In the genomic region with DNA sequence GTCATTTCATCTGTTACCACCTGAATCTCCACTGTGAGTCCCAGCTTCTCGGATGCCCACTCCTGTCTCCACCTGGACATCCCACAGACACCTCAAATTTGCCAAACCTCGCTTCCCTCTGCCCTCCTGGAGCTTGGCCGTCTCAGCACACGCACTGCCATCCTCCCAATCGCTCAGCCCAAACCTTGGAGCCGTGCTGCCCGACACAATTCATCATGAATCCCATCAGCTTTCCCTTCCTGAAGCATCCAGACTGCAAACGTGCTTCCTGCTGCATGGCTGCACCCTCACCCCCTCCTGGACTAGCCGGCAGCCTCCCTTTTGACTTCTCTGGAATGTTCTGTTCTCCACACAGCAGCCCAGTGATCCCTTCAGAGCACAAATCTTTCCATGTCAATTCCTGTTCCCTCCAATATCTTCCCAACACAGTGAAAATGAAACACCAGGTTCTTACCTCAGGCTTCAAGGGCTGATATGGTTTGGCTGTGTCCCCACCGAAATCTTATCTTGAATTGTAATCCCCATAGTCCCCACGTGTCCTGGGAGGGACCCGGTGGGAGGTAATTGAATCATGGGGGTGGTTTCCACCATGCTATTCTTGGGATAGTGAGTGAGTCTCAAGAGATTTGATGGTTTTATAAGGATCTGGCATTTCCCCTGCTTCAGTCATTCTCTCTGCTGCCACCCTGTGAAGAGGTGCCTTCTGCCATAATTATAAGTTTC, we compare ENCODE assay signal across 1 cellular context.
TF ChIP-seq lines count a peak whose summit lies in the region.

No MANE protein-coding gene starts in this region.

TF ChIP-seq in IMR-90, 13 proteins besides CTCF, POLR2A, EP300 and RAD21:
- TF ChIP-seq MAFK (IDR thresholded peaks at IDR 0.05; ENCODE audit: low read depth, low read length), result no peak
- no peak for TF ChIP-seq RCOR1 (IDR thresholded peaks at IDR 0.05; ENCODE audit: insufficient replicate concordance, low read length)
- no peak for TF ChIP-seq CHD1 (IDR thresholded peaks at IDR 0.05; ENCODE audit: low read depth, low read length)
- TF ChIP-seq RFX5 (IDR thresholded peaks at IDR 0.05; ENCODE audit: low read depth, low read length), result no peak
- TF ChIP-seq USF2 (IDR thresholded peaks at IDR 0.05; ENCODE audit: low read depth, low read length), result no peak
- TF ChIP-seq, protein P1, sequence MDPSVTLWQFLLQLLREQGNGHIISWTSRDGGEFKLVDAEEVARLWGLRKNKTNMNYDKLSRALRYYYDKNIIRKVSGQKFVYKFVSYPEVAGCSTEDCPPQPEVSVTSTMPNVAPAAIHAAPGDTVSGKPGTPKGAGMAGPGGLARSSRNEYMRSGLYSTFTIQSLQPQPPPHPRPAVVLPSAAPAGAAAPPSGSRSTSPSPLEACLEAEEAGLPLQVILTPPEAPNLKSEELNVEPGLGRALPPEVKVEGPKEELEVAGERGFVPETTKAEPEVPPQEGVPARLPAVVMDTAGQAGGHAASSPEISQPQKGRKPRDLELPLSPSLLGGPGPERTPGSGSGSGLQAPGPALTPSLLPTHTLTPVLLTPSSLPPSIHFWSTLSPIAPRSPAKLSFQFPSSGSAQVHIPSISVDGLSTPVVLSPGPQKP (IDR thresholded peaks at IDR 0.05; ENCODE audit: borderline replicate concordance, low read depth, low read length), result no peak
- no peak for TF ChIP-seq FOS (IDR thresholded peaks at IDR 0.05; ENCODE audit: low read depth, low read length)
- no peak for TF ChIP-seq BHLHE40 (IDR thresholded peaks at IDR 0.05; ENCODE audit: low read depth, low read length)
- TF ChIP-seq NFE2L2 (IDR thresholded peaks at IDR 0.05; ENCODE audit: low read depth, low read length), result no peak
- TF ChIP-seq MXI1 (IDR thresholded peaks at IDR 0.05; ENCODE audit: borderline replicate concordance, low read depth, low read length), result no peak
- TF ChIP-seq CEBPB (IDR thresholded peaks at IDR 0.05; ENCODE audit: low read depth, low read length), result no peak
- TF ChIP-seq MAZ (IDR thresholded peaks at IDR 0.05; ENCODE audit: borderline replicate concordance, low read depth, low read length), result no peak
TF ChIP-seq in IMR-90: peak in this region for 0.
